In the genomic region with DNA sequence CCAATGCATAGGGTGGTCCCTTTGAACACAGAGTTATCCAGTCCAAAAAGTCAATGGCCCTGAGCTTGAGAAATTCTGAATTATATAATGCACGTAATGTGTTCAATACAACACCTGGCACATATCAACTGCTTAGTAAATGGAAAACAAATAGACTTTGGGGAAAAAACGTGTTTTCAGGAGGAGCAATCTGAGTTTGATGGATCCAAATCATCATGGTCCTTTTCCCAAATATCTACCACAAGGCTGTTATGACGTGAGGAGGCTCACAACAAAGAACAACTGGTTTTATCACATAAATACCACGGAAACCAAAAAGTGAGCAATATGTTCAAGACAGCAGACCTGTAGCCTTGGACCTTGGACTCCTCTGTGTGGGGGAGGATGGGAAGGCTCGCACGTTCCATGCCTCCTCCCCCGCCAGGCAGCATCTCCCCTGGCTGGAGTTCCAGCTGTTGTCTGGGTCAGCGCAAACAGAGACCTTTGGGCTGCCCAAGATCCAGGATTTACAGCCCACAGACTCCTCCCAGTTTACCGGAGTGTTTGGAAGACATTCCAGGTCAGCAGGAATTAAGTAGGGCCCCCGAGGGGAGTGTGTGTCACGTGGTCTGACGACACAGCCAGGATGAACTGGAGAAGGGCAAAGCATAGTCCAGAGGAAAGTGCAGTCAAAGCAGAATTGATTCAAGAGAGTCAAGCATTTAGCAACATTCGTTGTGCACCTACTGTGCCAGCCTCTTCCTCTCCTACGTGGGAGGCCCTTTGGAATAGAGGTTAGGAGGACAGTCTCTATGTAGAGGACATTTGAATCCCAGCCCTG, we compare ENCODE assay signal across 12 cellular contexts. TPM values are rescaled to one million over a fixed set of nuclear protein-coding genes. Genes with fewer than 3 reads are reported as not detected.
DNase-seq lines count a peak whose midpoint lies in the region; ATAC-seq and TF ChIP-seq lines count a peak whose summit lies in the region.
"Had no signal": no experiment of that assay in that cellular context is flagged by ENCODE, and none has a peak within 500 bp of the region (broad histone marks: within the 10 kb centered on the region; RNA-seq: fewer than 3 reads in every experiment).

No MANE protein-coding gene starts in this region.

- no peak overlapping the region for H3K27ac Mint-ChIP-seq in stimulated activated effector memory CD8-positive, alpha-beta T cell treated with anti-CD3 and anti-CD28 coated beads, Interleukin-12 subunit alpha, Interleukin-12 subunit beta, amount 100 ng/mL, for 72 hours
- H3K27ac Mint-ChIP-seq in effector memory CD8-positive, alpha-beta T cell: no peak overlapping the region

- TF ChIP-seq CTCF in left ventricle myocardium inferior (IDR thresholded peaks at IDR 0.05; ENCODE audit: borderline replicate concordance) (no peak), brain microvascular endothelial cell (IDR thresholded peaks at IDR 0.05; ENCODE audit: low read depth, low read length, missing control alignments) (no peak), left lung (IDR thresholded peaks at IDR 0.05) (no peak)

- H3K4me1 ChIP-seq in right cardiac atrium (ENCODE audit: control insufficient read depth, insufficient read depth, low read length) (no peaks in the 10 kb centered on the region), left ventricle myocardium inferior (peaks cover 5% of the 10 kb centered on the region), left lung (peaks cover 0 to 3% of the 10 kb centered on the region in 2 donors)

- H3K27ac ChIP-seq in right cardiac atrium (ENCODE audit: low read length) (no peak overlapping the region), left ventricle myocardium inferior (replicated peaks) (no peak overlapping the region), brain microvascular endothelial cell (no peak overlapping the region), left lung (no peak overlapping the region)
- H3K27ac ChIP-seq: C4-2B, HL-60 had no signal

- in situ Hi-C loops in brain microvascular endothelial cell (cut with HindIII; ENCODE audit: low pct_ligation_motif_present, low sequenced_read_pairs): no loop called here

- H3K4me3 ChIP-seq in right cardiac atrium (ENCODE audit: low read length) (no peak overlapping the region), left ventricle myocardium inferior (no peak overlapping the region), brain microvascular endothelial cell (ENCODE audit: low read depth, low read length) (peak overlapping the region; percentile 37), left lung (no peak overlapping the region)

- H3K36me3 Mint-ChIP-seq in stimulated activated effector memory CD8-positive, alpha-beta T cell treated with anti-CD3 and anti-CD28 coated beads, Interleukin-12 subunit alpha, Interleukin-12 subunit beta, amount 100 ng/mL, for 72 hours: no peaks in the 10 kb centered on the region
- peaks cover 4% of the 10 kb centered on the region for H3K36me3 Mint-ChIP-seq in effector memory CD8-positive, alpha-beta T cell (ENCODE audit: insufficient read depth)

- H3K9me3 Mint-ChIP-seq in stimulated activated effector memory CD8-positive, alpha-beta T cell treated with anti-CD3 and anti-CD28 coated beads, Interleukin-12 subunit alpha, Interleukin-12 subunit beta, amount 100 ng/mL, for 72 hours: no peaks in the 10 kb centered on the region
- no peaks in the 10 kb centered on the region for H3K9me3 Mint-ChIP-seq in effector memory CD8-positive, alpha-beta T cell

- 25% methylated on average over 14 of the region's 14 CpGs for WGBS in right cardiac atrium

- peak in 1 of 3 donors; percentile 67 for DNase-seq in right cardiac atrium
- no peak for DNase-seq in left ventricle myocardium inferior
- DNase-seq in brain microvascular endothelial cell: no peak
- no peak for DNase-seq in left lung
- no peak for DNase-seq in activated effector memory CD4-positive, alpha-beta T cell treated with Interleukin-2 at 50 U/mL for 16 hours
- no peak for DNase-seq in stimulated activated effector memory CD8-positive, alpha-beta T cell treated with anti-CD3 and anti-CD28 coated beads, Interleukin-12 subunit alpha, Interleukin-12 subunit beta, amount 100 ng/mL, for 72 hours (ENCODE audit: low spot score in 2 of 2)
- DNase-seq in NOMO-1 (lab: John Stamatoyannopoulos, UW; ENCODE audit: unreplicated experiment in 2 of 2): no peak
- no peak for DNase-seq in effector memory CD8-positive, alpha-beta T cell
- DNase-seq: stimulated activated CD4-positive, alpha-beta T cell treated with anti-CD3 and anti-CD28 coated beads, Interleukin-2, amount 100 ng/mL, for 24 hours had no signal

- intact Hi-C loops in right cardiac atrium (cut with DNase I) (no loop called here), left ventricle myocardium inferior (cut with micrococcal nuclease) (no loop called here), left lung (cut with DNase I) (no loop called here)

- no peak overlapping the region for H3K4me3 Mint-ChIP-seq in stimulated activated effector memory CD8-positive, alpha-beta T cell treated with anti-CD3 and anti-CD28 coated beads, Interleukin-12 subunit alpha, Interleukin-12 subunit beta, amount 100 ng/mL, for 72 hours
- no peak overlapping the region for H3K4me3 Mint-ChIP-seq in effector memory CD8-positive, alpha-beta T cell

- ATAC-seq in right cardiac atrium (peak; percentile 42 to 54), left lung (peak; percentile 54)
- ATAC-seq in stimulated activated effector memory CD8-positive, alpha-beta T cell treated with anti-CD3 and anti-CD28 coated beads, Interleukin-12 subunit alpha, Interleukin-12 subunit beta, amount 100 ng/mL, for 72 hours: no peak
- ATAC-seq in effector memory CD8-positive, alpha-beta T cell (replicated peaks): no peak
- ATAC-seq: Right ventricle myocardium inferior had no signal

- H3K4me1 Mint-ChIP-seq in stimulated activated effector memory CD8-positive, alpha-beta T cell treated with anti-CD3 and anti-CD28 coated beads, Interleukin-12 subunit alpha, Interleukin-12 subunit beta, amount 100 ng/mL, for 72 hours: peaks cover 27% of the 10 kb centered on the region
- H3K4me1 Mint-ChIP-seq in effector memory CD8-positive, alpha-beta T cell (ENCODE audit: low read depth in 2 of 2): no peaks in the 10 kb centered on the region

- no peaks in the 10 kb centered on the region for H3K9me3 ChIP-seq in right cardiac atrium (ENCODE audit: control insufficient read depth, low read length)
- no peaks in the 10 kb centered on the region for H3K9me3 ChIP-seq in left ventricle myocardium inferior (replicated peaks)
- H3K9me3 ChIP-seq in left lung: no peaks in the 10 kb centered on the region

- no peaks in the 10 kb centered on the region for H3K27me3 ChIP-seq in right cardiac atrium (ENCODE audit: control insufficient read depth, insufficient read depth)
- H3K27me3 ChIP-seq in left ventricle myocardium inferior (ENCODE audit: low read depth): peaks cover 8% of the 10 kb centered on the region
- no peaks in the 10 kb centered on the region for H3K27me3 ChIP-seq in brain microvascular endothelial cell (replicated peaks)
- H3K27me3 ChIP-seq in left lung: peaks cover 0 to 5% of the 10 kb centered on the region in 2 donors

- H3K36me3 ChIP-seq in left ventricle myocardium inferior: no peaks in the 10 kb centered on the region
- H3K36me3 ChIP-seq in brain microvascular endothelial cell (replicated peaks): no peaks in the 10 kb centered on the region
- no peaks in the 10 kb centered on the region for H3K36me3 ChIP-seq in left lung

- peaks cover 0 to 21% of the 10 kb centered on the region in 2 donors for H3K27me3 Mint-ChIP-seq in effector memory CD8-positive, alpha-beta T cell

RNA-seq across cellular contexts. Expression of a gene that starts 32.2 kb away (rescaled TPM):
- 10 to 100 TPM in 3 of 4 donors, 1 to 10 TPM in 1; 8.1 to 12.5 (median 11.2) TPM for total RNA-seq in right cardiac atrium
- 11.9 TPM for polyA plus RNA-seq in right cardiac atrium
- total RNA-seq in left ventricle myocardium inferior: 10.8 TPM
- 10 to 100 TPM; 13.2 to 16.6 TPM for total RNA-seq in left lung

RNA-seq across cellular contexts. Expression of a gene that starts 37.3 kb away (rescaled TPM):
- total RNA-seq in right cardiac atrium (1 to 10 TPM; 3.4 to 3.8 (median 3.6) TPM), left ventricle myocardium inferior (3.0 TPM), left lung (10 to 100 TPM; 14.6 to 17.6 TPM)
- polyA plus RNA-seq in right cardiac atrium: 3.1 TPM

Comparison
In these comparisons a context has a peak if more than half of its experiments do, and no peak if none do; other contexts are left out.
1. ATAC-seq: peak in right cardiac atrium (2 of 2) and left lung (single experiment); none in stimulated activated effector memory CD8-positive, alpha-beta T cell treated with anti-CD3 and anti-CD28 coated beads, Interleukin-12 subunit alpha, Interleukin-12 subunit beta, amount 100 ng/mL, for 72 hours (single experiment) and effector memory CD8-positive, alpha-beta T cell (single experiment).